20 cellular contexts compared by ENCODE assay signal in genomic region chr11:40405614-40406013, GRCh38.
"Had no signal": no experiment of that assay in that cellular context is flagged by ENCODE, and none has a peak within 500 bp of the region (broad histone marks: within the 10 kb centered on the region; RNA-seq: fewer than 3 reads in every experiment).

No MANE protein-coding gene starts in this region.

- H3K4me3 Mint-ChIP-seq: activated CD4-positive, alpha-beta memory T cell treated with anti-CD3 and anti-CD28 coated beads, Interleukin-2, amount 10 ng/mL, durations not matched to agents 7 days and 5 days; activated CD4-positive, alpha-beta T cell treated with anti-CD3 and anti-CD28 coated beads, Interleukin-2, amount 10 ng/mL, durations not matched to agents 7 days and 5 days; activated T-cell treated with anti-CD3 and anti-CD28 coated beads, Interleukin-2, amount 50 U/mL, for 24 hours; mesothelial cell of epicardium; naive B cell; nephron progenitor cell; stimulated activated naive B cell treated with anti-CD40 and anti-IgM and Interleukin-4, amounts not matched to agents 10 μg/mL and 1 μg/mL and 100 μg/mL, for 72 hours; WTC11 had no signal

- H3K27me3 Mint-ChIP-seq: activated CD4-positive, alpha-beta memory T cell treated with anti-CD3 and anti-CD28 coated beads, Interleukin-2, amount 10 ng/mL, durations not matched to agents 7 days and 5 days; activated CD4-positive, alpha-beta T cell treated with anti-CD3 and anti-CD28 coated beads, Interleukin-2, amount 10 ng/mL, durations not matched to agents 7 days and 5 days; activated T-cell treated with anti-CD3 and anti-CD28 coated beads, Interleukin-2, amount 50 U/mL, for 24 hours; naive B cell; stimulated activated naive B cell treated with anti-CD40 and anti-IgM and Interleukin-4, amounts not matched to agents 10 μg/mL and 1 μg/mL and 100 μg/mL, for 72 hours had no signal

- H3K4me1 Mint-ChIP-seq: activated CD4-positive, alpha-beta memory T cell treated with anti-CD3 and anti-CD28 coated beads, Interleukin-2, amount 10 ng/mL, durations not matched to agents 7 days and 5 days; activated CD4-positive, alpha-beta T cell treated with anti-CD3 and anti-CD28 coated beads, Interleukin-2, amount 10 ng/mL, durations not matched to agents 7 days and 5 days; naive B cell; nephron progenitor cell; stimulated activated naive B cell treated with anti-CD40 and anti-IgM and Interleukin-4, amounts not matched to agents 10 μg/mL and 1 μg/mL and 100 μg/mL, for 72 hours; WTC11 had no signal

- DNase-seq: activated CD4-positive, alpha-beta memory T cell treated with anti-CD3 and anti-CD28 coated beads, Interleukin-2, amount 10 ng/mL, durations not matched to agents 7 days and 5 days; activated CD4-positive, alpha-beta T cell treated with anti-CD3 and anti-CD28 coated beads for 1 hour; activated CD4-positive, alpha-beta T cell treated with anti-CD3 and anti-CD28 coated beads, Interleukin-2, amount 10 ng/mL, durations not matched to agents 7 days and 5 days; activated CD8-positive, alpha-beta memory T cell treated with anti-CD3 and anti-CD28 coated beads, Interleukin-2, amount 50 U/mL, for 48 hours; activated gamma-delta T cell; activated naive CD4-positive, alpha-beta T cell treated with anti-CD3 and anti-CD28 coated beads, Interleukin-2, amount 50 U/mL, for 16 hours; activated T-cell treated with anti-CD3 and anti-CD28 coated beads, Interleukin-2, amount 50 U/mL, for 24 hours; amniotic stem cell; brain microvascular endothelial cell; islet precursor cell; left ventricle myocardium inferior; naive B cell; nephron progenitor cell; retina; stimulated activated naive B cell treated with anti-CD40 and anti-IgM and Interleukin-4, amounts not matched to agents 10 μg/mL and 1 μg/mL and 100 μg/mL, for 72 hours; stomach; thyroid gland; upper lobe of right lung had no signal

- H3K9me3 Mint-ChIP-seq: mesothelial cell of epicardium, nephron progenitor cell, WTC11 had no signal

- H3K36me3 Mint-ChIP-seq: mesothelial cell of epicardium; naive B cell; stimulated activated naive B cell treated with anti-CD40 and anti-IgM and Interleukin-4, amounts not matched to agents 10 μg/mL and 1 μg/mL and 100 μg/mL, for 72 hours; WTC11 had no signal

- H3K27ac Mint-ChIP-seq: activated CD4-positive, alpha-beta memory T cell treated with anti-CD3 and anti-CD28 coated beads, Interleukin-2, amount 10 ng/mL, durations not matched to agents 7 days and 5 days; activated CD4-positive, alpha-beta T cell treated with anti-CD3 and anti-CD28 coated beads, Interleukin-2, amount 10 ng/mL, durations not matched to agents 7 days and 5 days; activated T-cell treated with anti-CD3 and anti-CD28 coated beads, Interleukin-2, amount 50 U/mL, for 24 hours; mesothelial cell of epicardium; naive B cell; nephron progenitor cell; stimulated activated naive B cell treated with anti-CD40 and anti-IgM and Interleukin-4, amounts not matched to agents 10 μg/mL and 1 μg/mL and 100 μg/mL, for 72 hours; WTC11 had no signal
